ENCODE assay signal across 10 cellular contexts in genomic region chr6:44072452-44072958, GRCh38. TPM values are rescaled to one million over a fixed set of nuclear protein-coding genes. Genes with fewer than 3 reads are reported as not detected.
DNase-seq lines count a peak whose midpoint lies in the region; ATAC-seq and TF ChIP-seq lines count a peak whose summit lies in the region.
"Had no signal": no experiment of that assay in that cellular context is flagged by ENCODE, and none has a peak within 500 bp of the region (broad histone marks: within the 10 kb centered on the region; RNA-seq: fewer than 3 reads in every experiment).

No MANE protein-coding gene starts in this region.

- H3K4me3 Mint-ChIP-seq in stimulated activated naive CD8-positive, alpha-beta T cell treated with anti-CD3 and anti-CD28 coated beads, Interleukin-15, amount 100 ng/mL, for 72 hours: peak overlapping the region; percentile 94

- no peak for TF ChIP-seq RAD21 in SK-N-SH (IDR thresholded peaks at IDR 0.05; ENCODE audit: low read length)

- H3K79me2 ChIP-seq in SK-N-SH (ENCODE audit: insufficient read depth) (no peaks in the 10 kb centered on the region), PC-9 (ENCODE audit: low read depth) (peaks cover 39% of the 10 kb centered on the region)

- no TSS peak for BruUV-seq in PC-9 (replicated peaks; lab: Mats Ljungman, UMichigan)

- TF ChIP-seq CTCF in SK-N-SH (IDR thresholded peaks at IDR 0.05) (no peak), PC-9 (conservative IDR thresholded peaks at IDR 0.05) (no peak), gastroesophageal sphincter (IDR thresholded peaks at IDR 0.05) (no peak)

- TF ChIP-seq EP300 in SK-N-SH (IDR thresholded peaks at IDR 0.05; ENCODE audit: borderline replicate concordance in 1 of 2, low read depth in 1 of 2, low read length in 1 of 2) (no peak), gastroesophageal sphincter (IDR thresholded peaks at IDR 0.05) (no peak)

- H3K4me1 Mint-ChIP-seq in stimulated activated naive CD8-positive, alpha-beta T cell treated with anti-CD3 and anti-CD28 coated beads, Interleukin-15, amount 100 ng/mL, for 72 hours: peaks cover 41% of the 10 kb centered on the region

- peak overlapping the region; percentile 64 for H3K9ac ChIP-seq in SK-N-SH

- peaks cover 54% of the 10 kb centered on the region for H3K27me3 Mint-ChIP-seq in stimulated activated naive CD8-positive, alpha-beta T cell treated with anti-CD3 and anti-CD28 coated beads, Interleukin-15, amount 100 ng/mL, for 72 hours

- ATAC-seq in SK-N-SH treated with all-trans-retinoic acid at 6 μM for 48 hours (no peak), gastroesophageal sphincter (no peak), GM18907 (IDR thresholded peaks at IDR 0.05; ENCODE audit: unreplicated experiment) (no peak), HG03469 (IDR thresholded peaks at IDR 0.05; ENCODE audit: unreplicated experiment) (no peak), HG02870 (IDR thresholded peaks at IDR 0.05; ENCODE audit: unreplicated experiment) (no peak)
- ATAC-seq in stimulated activated naive CD8-positive, alpha-beta T cell treated with anti-CD3 and anti-CD28 coated beads, Interleukin-15, amount 100 ng/mL, for 72 hours: no peak

- peak overlapping the region in 1 of 2 experiments; percentile 37; a peak in 2 of 4 replicates for H3K4me3 ChIP-seq in SK-N-SH (ENCODE audit: low read depth in 2 of 2, low read length in 1 of 2)
- H3K4me3 ChIP-seq in PC-9: peak overlapping the region; percentile 61
- peak overlapping the region; percentile 41 to 59 for H3K4me3 ChIP-seq in gastroesophageal sphincter

- no peak overlapping the region for H2AFZ ChIP-seq in SK-N-SH (ENCODE audit: low read depth)
- H2AFZ ChIP-seq in PC-9: peak overlapping the region; percentile 64

- H4K20me1 ChIP-seq in SK-N-SH (ENCODE audit: insufficient read depth) (no peaks in the 10 kb centered on the region), PC-9 (ENCODE audit: insufficient read depth) (no peaks in the 10 kb centered on the region)

- intact Hi-C loops in PC-9 (cut with micrococcal nuclease; ENCODE audit: unreplicated experiment): no loop called here

- H3K36me3 ChIP-seq in SK-N-SH (replicated peaks in 1 of 2; ENCODE audit: control insufficient read depth in 1 of 2, insufficient read depth in 2 of 2, low read length in 1 of 2) (no peaks in the 10 kb centered on the region), PC-9 (ENCODE audit: low read depth) (no peaks in the 10 kb centered on the region), gastroesophageal sphincter (no peaks in the 10 kb centered on the region)

- H3K9me2 ChIP-seq in SK-N-SH (no peaks in the 10 kb centered on the region), PC-9 (ENCODE audit: insufficient read depth) (no peaks in the 10 kb centered on the region)

- WGBS in SK-N-SH (ENCODE audit: low lambda C conversion rate): 86% methylated on average over 4 of the region's 4 CpGs
- 60% methylated on average over 1 of the region's 4 CpGs; no CpG with 5 or more reads in 1 of the 2 donors for WGBS in gastroesophageal sphincter (ENCODE audit: low coverage in 1 of 2), 2 donors

- H3F3A ChIP-seq in SK-N-SH (replicated peaks; ENCODE audit: insufficient read depth): peaks cover 23% of the 10 kb centered on the region
- H3F3A ChIP-seq in PC-9 (ENCODE audit: insufficient read depth, low read depth): peaks cover 57% of the 10 kb centered on the region

- CTCF ChIA-PET in SK-N-SH (lab: Yijun Ruan, JAX) (interaction anchor here (1.0 to 12.1 kb wide), 13 partner anchors 10 to 406 kb away, joined by 3 to 212 read pairs (median 20); partner anchors contain the start of gene VEGFA), PC-9 (lab: Charles Lee) (interaction anchor here (0.6 to 0.9 kb wide), 3 partner anchors 55 to 453 kb away, joined by 4 to 5 read pairs (median 4); partner anchors contain the start of genes MRPL14 and TMEM63B)

- H3K9me3 ChIP-seq in SK-N-SH: no peaks in the 10 kb centered on the region
- no peaks in the 10 kb centered on the region for H3K9me3 ChIP-seq in PC-9 (ENCODE audit: insufficient read depth, low read depth)
- no peaks in the 10 kb centered on the region for H3K9me3 ChIP-seq in gastroesophageal sphincter

- H3K27ac ChIP-seq in SK-N-SH (ENCODE audit: low read depth in 2 of 2, low read length in 1 of 2): peak overlapping the region; percentile 93 to 94
- peak overlapping the region; percentile 94 for H3K27ac ChIP-seq in PC-9
- peak overlapping the region in 3 of 4 donors; percentile 84 to 90 (median 88) for H3K27ac ChIP-seq in gastroesophageal sphincter
- H3K27ac ChIP-seq: 22Rv1 had no signal

- H3K4me1 ChIP-seq in SK-N-SH (ENCODE audit: control insufficient read depth in 1 of 2, insufficient read depth in 2 of 2, low read depth in 1 of 2, low read length in 1 of 2) (peaks cover 35 to 65% of the 10 kb centered on the region in 2 experiments), PC-9 (replicated peaks; ENCODE audit: insufficient read depth) (peaks cover 70% of the 10 kb centered on the region), gastroesophageal sphincter (peaks cover 0 to 59% (median 36%) of the 10 kb centered on the region in 3 donors)

- no peak overlapping the region for H3K27ac Mint-ChIP-seq in stimulated activated naive CD8-positive, alpha-beta T cell treated with anti-CD3 and anti-CD28 coated beads, Interleukin-15, amount 100 ng/mL, for 72 hours

- POLR2A ChIA-PET in SK-N-SH (lab: Yijun Ruan, JAX): interaction anchor here (1.0 to 5.3 kb wide), 8 partner anchors 8 to 437 kb away, joined by 4 to 60 read pairs (median 10); partner anchors contain the start of genes MAD2L1BP and VEGFA
- POLR2A ChIA-PET in PC-9 (lab: Charles Lee; ENCODE audit: unreplicated experiment): interaction anchor here (0.6 kb wide), 1 partner anchor 29 kb away, joined by 4 read pairs; no protein-coding TSS in a partner anchor

- H3K27me3 ChIP-seq in SK-N-SH (ENCODE audit: insufficient read depth): no peaks in the 10 kb centered on the region
- no peaks in the 10 kb centered on the region for H3K27me3 ChIP-seq in PC-9 (ENCODE audit: insufficient read depth, low read depth)
- H3K27me3 ChIP-seq in gastroesophageal sphincter: no peaks in the 10 kb centered on the region

- no peaks in the 10 kb centered on the region for H3K9me3 Mint-ChIP-seq in stimulated activated naive CD8-positive, alpha-beta T cell treated with anti-CD3 and anti-CD28 coated beads, Interleukin-15, amount 100 ng/mL, for 72 hours

- no peak for TF ChIP-seq POLR2A in gastroesophageal sphincter (IDR thresholded peaks at IDR 0.05)

- H3K4me2 ChIP-seq in SK-N-SH (peak overlapping the region; percentile 75), PC-9 (peak overlapping the region; percentile 95)

- no peak for DNase-seq in SK-N-SH
- no peak for DNase-seq in PC-9
- DNase-seq in stimulated activated naive CD8-positive, alpha-beta T cell treated with anti-CD3 and anti-CD28 coated beads, Interleukin-15, amount 100 ng/mL, for 72 hours: no peak
- DNase-seq: SHP77 treated with DMSO at 0.1 percent for 48 hours had no signal

TF ChIP-seq in SK-N-SH, 30 proteins besides CTCF, POLR2A, EP300 and RAD21 (continues in another document):
- TF ChIP-seq YY1 (IDR thresholded peaks at IDR 0.05; ENCODE audit: low read depth) (no peak), NRF1 (IDR thresholded peaks at IDR 0.05; ENCODE audit: low read depth, low read length) (no peak), ZBTB33 (IDR thresholded peaks at IDR 0.05; ENCODE audit: borderline replicate concordance, low read depth) (no peak), TAF1 (IDR thresholded peaks at IDR 0.05; ENCODE audit: borderline replicate concordance, low read depth, low read length) (no peak), ELF1 (IDR thresholded peaks at IDR 0.05) (no peak)

TF ChIP-seq in SK-N-SH treated with all-trans-retinoic acid at 6 μM for 48 hours, 23 proteins besides CTCF, POLR2A, EP300 and RAD21 (continues in another document):
- TF ChIP-seq ZNF8 (CRISPR knock-in tag; IDR thresholded peaks at IDR 0.05) (no peak), ZFP3 (CRISPR knock-in tag; IDR thresholded peaks at IDR 0.05) (no peak), ZC3H10 (CRISPR knock-in tag; IDR thresholded peaks at IDR 0.05) (no peak), ISL1 (CRISPR knock-in tag; IDR thresholded peaks at IDR 0.05) (no peak), TSHZ2 (CRISPR knock-in tag; IDR thresholded peaks at IDR 0.05) (no peak), TCF4 (CRISPR knock-in tag; IDR thresholded peaks at IDR 0.05; ENCODE audit: borderline replicate concordance) (no peak), ESRRG (CRISPR knock-in tag; IDR thresholded peaks at IDR 0.05) (no peak), TOX (CRISPR knock-in tag; IDR thresholded peaks at IDR 0.05; ENCODE audit: borderline replicate concordance) (no peak), GLIS3 (CRISPR knock-in tag; IDR thresholded peaks at IDR 0.05) (no peak), RARB (CRISPR knock-in tag; IDR thresholded peaks at IDR 0.05) (no peak), ZNF70 (CRISPR knock-in tag; IDR thresholded peaks at IDR 0.05) (no peak)

RNA-seq across cellular contexts. Expression of gene MRPL14, which starts 54.7 kb away (rescaled TPM):
- polyA plus RNA-seq in SK-N-SH (2012; rRNA removed): 92.4 and 97.0 TPM in 2 replicates
- polyA plus RNA-seq in SK-N-SH (2012; cell fraction: cytosol; rRNA removed): 72.1 and 86.3 TPM in 2 replicates
- 39.4 and 45.0 TPM in 2 replicates for polyA plus RNA-seq in SK-N-SH (2012; cell fraction: nucleus; rRNA removed)
- total RNA-seq in PC-9 (2021): 96.3 and 97.9 TPM in 2 replicates
- total RNA-seq in gastroesophageal sphincter: 10 to 100 TPM; 31.6 to 40.5 (median 35.8) TPM

RNA-seq across cellular contexts. Expression of gene TMEM63B, which starts 54.8 kb away (rescaled TPM):
- polyA plus RNA-seq in SK-N-SH (2012; rRNA removed): 52.7 and 63.2 TPM in 2 replicates
- 26.9 and 37.6 TPM in 2 replicates for polyA plus RNA-seq in SK-N-SH (2012; cell fraction: cytosol; rRNA removed)
- polyA plus RNA-seq in SK-N-SH (2012; cell fraction: nucleus; rRNA removed): 97.6 and 129 TPM in 2 replicates
- 36.1 and 38.5 TPM in 2 replicates for total RNA-seq in PC-9 (2021)
- total RNA-seq in gastroesophageal sphincter: 10 to 100 TPM; 11.3 to 32.0 (median 23.9) TPM
